In the genomic region with DNA sequence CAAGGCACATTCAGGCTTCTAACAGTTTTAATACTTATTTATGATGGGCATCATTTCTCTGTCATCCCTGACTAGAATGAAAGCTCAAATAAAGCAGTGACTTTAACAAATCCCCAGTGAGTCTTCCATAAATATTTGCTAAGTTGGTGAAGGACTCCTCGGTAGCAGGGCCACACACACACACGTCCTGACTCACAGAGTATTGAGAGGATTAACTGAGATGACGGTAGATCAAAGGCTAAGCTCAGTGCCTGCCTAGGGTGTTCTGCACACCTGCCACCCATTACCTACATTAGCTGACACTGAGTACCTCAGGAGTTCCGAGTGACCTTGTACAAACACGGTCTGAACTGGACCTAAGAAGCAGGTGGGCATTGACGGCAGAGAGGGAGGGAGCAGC, we compare ENCODE assay signal across 28 cellular contexts.
"Had no signal": no experiment of that assay in that cellular context is flagged by ENCODE, and none has a peak within 500 bp of the region (broad histone marks: within the 10 kb centered on the region; RNA-seq: fewer than 3 reads in every experiment).

No MANE protein-coding gene starts in this region.

- H3K36me3 Mint-ChIP-seq: activated naive CD8-positive, alpha-beta T cell treated with anti-CD3 and anti-CD28 coated beads for 36 hours; type B pancreatic cell had no signal

- ATAC-seq: activated T-cell treated with anti-CD3 and anti-CD28 coated beads, Interleukin-2, amount 50 U/mL, for 72 hours; body of pancreas; mucosa of descending colon; sciatic nerve had no signal

- H3K4me3 ChIP-seq: adrenal gland, body of pancreas, esophagus squamous epithelium, left ventricle myocardium inferior, lung, mucosa of descending colon, skin epidermis, thoracic aorta, uterus had no signal

- H3K36me3 ChIP-seq: adrenal gland, esophagus squamous epithelium, left ventricle myocardium inferior, neutrophil, thoracic aorta, uterus had no signal

- H3K27ac Mint-ChIP-seq: activated naive CD8-positive, alpha-beta T cell treated with anti-CD3 and anti-CD28 coated beads for 36 hours; activated T-cell treated with anti-CD3 and anti-CD28 coated beads, Interleukin-2, amount 50 U/mL, for 72 hours; nephron; stimulated activated naive CD8-positive, alpha-beta T cell treated with anti-CD3 and anti-CD28 coated beads, Interleukin-15, Interleukin-2, amounts not matched to agents 100 ng/mL and 50 ng/mL, for 24 hours; T-helper 1 cell treated with Interleukin-12 subunit alpha and Interleukin-12 subunit beta and Interleukin-4 antibody, amounts not matched to agents 30 μg/mL and 1 μg/mL, for 36 hours; type B pancreatic cell had no signal

- H3K9me3 ChIP-seq: adrenal gland, neutrophil had no signal

- H3K4me1 ChIP-seq: adrenal gland, body of pancreas, left ventricle myocardium inferior, uterus had no signal

- H3K4me3 Mint-ChIP-seq: activated naive CD8-positive, alpha-beta T cell treated with anti-CD3 and anti-CD28 coated beads for 36 hours; activated T-cell treated with anti-CD3 and anti-CD28 coated beads, Interleukin-2, amount 50 U/mL, for 72 hours; nephron; stimulated activated naive CD8-positive, alpha-beta T cell treated with anti-CD3 and anti-CD28 coated beads, Interleukin-15, Interleukin-2, amounts not matched to agents 100 ng/mL and 50 ng/mL, for 24 hours; T-helper 1 cell treated with Interleukin-12 subunit alpha and Interleukin-12 subunit beta and Interleukin-4 antibody, amounts not matched to agents 30 μg/mL and 1 μg/mL, for 36 hours; type B pancreatic cell had no signal

- DNase-seq: activated CD4-positive, CD25-positive, alpha-beta regulatory T cell treated with anti-CD3 and anti-CD28 coated beads, Interleukin-2, amount 50 U/mL, for 72 hours; activated naive CD4-positive, alpha-beta T cell; activated naive CD8-positive, alpha-beta T cell treated with anti-CD3 and anti-CD28 coated beads for 36 hours; activated T-cell treated with anti-CD3 and anti-CD28 coated beads, Interleukin-2, amount 50 U/mL, for 72 hours; aorta; body of pancreas; dermis blood vessel endothelial cell; effector CD4-positive, alpha-beta T cell; esophagus squamous epithelium; glutamatergic neuron; islet precursor cell; left ventricle myocardium inferior; mesendoderm; mucosa of descending colon; stimulated activated CD4-positive, alpha-beta T cell treated with anti-CD3 and anti-CD28 coated beads, Interleukin-12 subunit alpha, Interleukin-12 subunit beta, amount 100 ng/mL, for 4 hours; stimulated activated CD4-positive, alpha-beta T cell treated with anti-CD3 and anti-CD28 coated beads, Interleukin-4, amount 100 ng/mL, for 1 hour; T-helper 9 cell; uterus had no signal

- H3K27me3 ChIP-seq: adrenal gland, body of pancreas, neutrophil had no signal

- H3K9me3 Mint-ChIP-seq: type B pancreatic cell had no signal

- H3K27ac ChIP-seq: adrenal gland, body of pancreas, esophagus squamous epithelium, left ventricle myocardium inferior, neutrophil, skin epidermis, thoracic aorta, uterus had no signal

- H3K4me1 Mint-ChIP-seq: nephron had no signal
